ENCODE assay signal across 1 cellular context in the genomic region with DNA sequence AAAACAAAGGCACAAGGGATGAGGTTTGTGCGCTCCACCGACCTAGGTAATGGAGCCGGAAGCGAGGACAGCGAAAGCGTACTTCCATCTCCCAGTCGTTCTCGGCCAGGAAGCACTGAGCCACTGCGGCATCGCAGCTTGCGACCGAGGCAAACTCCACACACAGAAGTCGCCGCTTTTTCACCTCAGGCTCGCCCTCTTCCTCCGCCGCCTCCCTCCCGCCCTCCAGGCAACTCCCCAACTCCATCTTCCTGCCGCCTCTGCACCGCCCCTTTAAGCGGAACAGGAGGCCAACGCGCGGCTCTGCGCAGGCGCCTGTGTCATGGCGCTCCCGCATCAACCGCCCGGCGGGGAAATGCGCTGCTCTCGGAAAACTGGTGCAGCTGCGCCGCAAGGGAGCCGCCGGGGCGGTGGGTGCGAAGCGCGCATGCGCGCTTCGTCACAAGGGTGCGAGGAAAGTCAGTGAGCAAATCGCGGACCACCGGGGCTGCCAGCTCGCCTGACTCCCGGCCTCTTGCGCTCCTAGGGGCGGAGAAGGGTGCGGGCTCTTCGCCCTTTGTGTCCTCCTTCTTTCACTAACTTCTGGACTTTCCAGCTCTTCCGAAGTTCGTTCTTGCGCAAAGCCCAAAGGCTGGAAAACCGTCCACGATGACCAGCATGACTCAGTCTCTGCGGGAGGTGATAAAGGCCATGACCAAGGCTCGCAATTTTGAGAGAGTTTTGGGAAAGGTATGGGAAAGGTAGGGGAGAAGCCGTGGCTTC.
TF ChIP-seq lines count a peak whose summit lies in the region.

A gene (plus strand): TSS at position 462 of the 762 bp plus-strand sequence. CDS start 187 bp downstream, at position 649.
A gene with protein sequence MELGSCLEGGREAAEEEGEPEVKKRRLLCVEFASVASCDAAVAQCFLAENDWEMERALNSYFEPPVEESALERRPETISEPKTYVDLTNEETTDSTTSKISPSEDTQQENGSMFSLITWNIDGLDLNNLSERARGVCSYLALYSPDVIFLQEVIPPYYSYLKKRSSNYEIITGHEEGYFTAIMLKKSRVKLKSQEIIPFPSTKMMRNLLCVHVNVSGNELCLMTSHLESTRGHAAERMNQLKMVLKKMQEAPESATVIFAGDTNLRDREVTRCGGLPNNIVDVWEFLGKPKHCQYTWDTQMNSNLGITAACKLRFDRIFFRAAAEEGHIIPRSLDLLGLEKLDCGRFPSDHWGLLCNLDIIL (minus strand): TSS at position 284 of the 762 bp plus-strand sequence. CDS start 37 bp downstream, at position 247.

TF ChIP-seq in K562, 482 proteins besides CTCF, POLR2A, EP300 and RAD21 (continued from another document and continues in another):
- TF ChIP-seq, protein P1, sequence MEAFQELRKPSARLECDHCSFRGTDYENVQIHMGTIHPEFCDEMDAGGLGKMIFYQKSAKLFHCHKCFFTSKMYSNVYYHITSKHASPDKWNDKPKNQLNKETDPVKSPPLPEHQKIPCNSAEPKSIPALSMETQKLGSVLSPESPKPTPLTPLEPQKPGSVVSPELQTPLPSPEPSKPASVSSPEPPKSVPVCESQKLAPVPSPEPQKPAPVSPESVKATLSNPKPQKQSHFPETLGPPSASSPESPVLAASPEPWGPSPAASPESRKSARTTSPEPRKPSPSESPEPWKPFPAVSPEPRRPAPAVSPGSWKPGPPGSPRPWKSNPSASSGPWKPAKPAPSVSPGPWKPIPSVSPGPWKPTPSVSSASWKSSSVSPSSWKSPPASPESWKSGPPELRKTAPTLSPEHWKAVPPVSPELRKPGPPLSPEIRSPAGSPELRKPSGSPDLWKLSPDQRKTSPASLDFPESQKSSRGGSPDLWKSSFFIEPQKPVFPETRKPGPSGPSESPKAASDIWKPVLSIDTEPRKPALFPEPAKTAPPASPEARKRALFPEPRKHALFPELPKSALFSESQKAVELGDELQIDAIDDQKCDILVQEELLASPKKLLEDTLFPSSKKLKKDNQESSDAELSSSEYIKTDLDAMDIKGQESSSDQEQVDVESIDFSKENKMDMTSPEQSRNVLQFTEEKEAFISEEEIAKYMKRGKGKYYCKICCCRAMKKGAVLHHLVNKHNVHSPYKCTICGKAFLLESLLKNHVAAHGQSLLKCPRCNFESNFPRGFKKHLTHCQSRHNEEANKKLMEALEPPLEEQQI (IDR thresholded peaks at IDR 0.05), result peak; percentile 56; the same call in 1 of the 2 replicates
- no peak for TF ChIP-seq ETS2 (tag; IDR thresholded peaks at IDR 0.05; ENCODE audit: borderline replicate concordance, poor library complexity, severe bottlenecking)
- TF ChIP-seq ZNF75A (CRISPR knock-in tag; IDR thresholded peaks at IDR 0.05), result no peak
- TF ChIP-seq, protein P2, sequence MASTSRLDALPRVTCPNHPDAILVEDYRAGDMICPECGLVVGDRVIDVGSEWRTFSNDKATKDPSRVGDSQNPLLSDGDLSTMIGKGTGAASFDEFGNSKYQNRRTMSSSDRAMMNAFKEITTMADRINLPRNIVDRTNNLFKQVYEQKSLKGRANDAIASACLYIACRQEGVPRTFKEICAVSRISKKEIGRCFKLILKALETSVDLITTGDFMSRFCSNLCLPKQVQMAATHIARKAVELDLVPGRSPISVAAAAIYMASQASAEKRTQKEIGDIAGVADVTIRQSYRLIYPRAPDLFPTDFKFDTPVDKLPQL (IDR thresholded peaks at IDR 0.05; ENCODE audit: extremely low read depth, insufficient read length), result no peak
- peak; percentile 72 to 74 for TF ChIP-seq FOXK2 (conservative IDR thresholded peaks at IDR 0.05 in 1 of 2, IDR thresholded peaks at IDR 0.05 in 1 of 2; ENCODE audit: low read depth in 2 of 2)
- TF ChIP-seq ASH1L (IDR thresholded peaks at IDR 0.05; ENCODE audit: borderline replicate concordance, low read depth, partially characterized antibody), result no peak
- TF ChIP-seq ZNF431 (CRISPR knock-in tag; IDR thresholded peaks at IDR 0.05), result 0 out of 2 replicates have a peak, but pooled peaks have one; percentile 13
- TF ChIP-seq RBM25 (IDR thresholded peaks at IDR 0.05; ENCODE audit: low read depth, low read length, severe bottlenecking), result no peak
- TF ChIP-seq, protein P3, sequence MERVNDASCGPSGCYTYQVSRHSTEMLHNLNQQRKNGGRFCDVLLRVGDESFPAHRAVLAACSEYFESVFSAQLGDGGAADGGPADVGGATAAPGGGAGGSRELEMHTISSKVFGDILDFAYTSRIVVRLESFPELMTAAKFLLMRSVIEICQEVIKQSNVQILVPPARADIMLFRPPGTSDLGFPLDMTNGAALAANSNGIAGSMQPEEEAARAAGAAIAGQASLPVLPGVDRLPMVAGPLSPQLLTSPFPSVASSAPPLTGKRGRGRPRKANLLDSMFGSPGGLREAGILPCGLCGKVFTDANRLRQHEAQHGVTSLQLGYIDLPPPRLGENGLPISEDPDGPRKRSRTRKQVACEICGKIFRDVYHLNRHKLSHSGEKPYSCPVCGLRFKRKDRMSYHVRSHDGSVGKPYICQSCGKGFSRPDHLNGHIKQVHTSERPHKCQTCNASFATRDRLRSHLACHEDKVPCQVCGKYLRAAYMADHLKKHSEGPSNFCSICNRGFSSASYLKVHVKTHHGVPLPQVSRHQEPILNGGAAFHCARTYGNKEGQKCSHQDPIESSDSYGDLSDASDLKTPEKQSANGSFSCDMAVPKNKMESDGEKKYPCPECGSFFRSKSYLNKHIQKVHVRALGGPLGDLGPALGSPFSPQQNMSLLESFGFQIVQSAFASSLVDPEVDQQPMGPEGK (CRISPR knock-in tag; IDR thresholded peaks at IDR 0.05; ENCODE audit: borderline replicate concordance), result no peak
- peak; percentile 83; the same call in 1 of the 2 replicates for TF ChIP-seq GTF2F1 (IDR thresholded peaks at IDR 0.05; ENCODE audit: low read depth, low read length)
- peak; percentile 62; the same call in 1 of the 2 replicates for TF ChIP-seq JUN (IDR thresholded peaks at IDR 0.05; ENCODE audit: borderline replicate concordance, low read depth, low read length)
- no peak for TF ChIP-seq JUN (CRISPR knock-in tag; IDR thresholded peaks at IDR 0.05; ENCODE audit: borderline replicate concordance)
- TF ChIP-seq, protein P4, sequence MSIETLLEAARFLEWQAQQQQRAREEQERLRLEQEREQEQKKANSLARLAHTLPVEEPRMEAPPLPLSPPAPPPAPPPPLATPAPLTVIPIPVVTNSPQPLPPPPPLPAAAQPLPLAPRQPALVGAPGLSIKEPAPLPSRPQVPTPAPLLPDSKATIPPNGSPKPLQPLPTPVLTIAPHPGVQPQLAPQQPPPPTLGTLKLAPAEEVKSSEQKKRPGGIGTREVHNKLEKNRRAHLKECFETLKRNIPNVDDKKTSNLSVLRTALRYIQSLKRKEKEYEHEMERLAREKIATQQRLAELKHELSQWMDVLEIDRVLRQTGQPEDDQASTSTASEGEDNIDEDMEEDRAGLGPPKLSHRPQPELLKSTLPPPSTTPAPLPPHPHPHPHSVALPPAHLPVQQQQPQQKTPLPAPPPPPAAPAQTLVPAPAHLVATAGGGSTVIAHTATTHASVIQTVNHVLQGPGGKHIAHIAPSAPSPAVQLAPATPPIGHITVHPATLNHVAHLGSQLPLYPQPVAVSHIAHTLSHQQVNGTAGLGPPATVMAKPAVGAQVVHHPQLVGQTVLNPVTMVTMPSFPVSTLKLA (conservative IDR thresholded peaks at IDR 0.05), result peak; percentile 71 to 81
- TF ChIP-seq NCOA2 (IDR thresholded peaks at IDR 0.05; ENCODE audit: partially characterized antibody in 2 of 2), result no peak
- peak; percentile 37; the same call in 1 of the 2 replicates for TF ChIP-seq ZNF384 (IDR thresholded peaks at IDR 0.05; ENCODE audit: low read depth, low read length)
- TF ChIP-seq HDAC8 (tag; IDR thresholded peaks at IDR 0.05), result no peak
- peak; percentile 27; the same call in 1 of the 2 replicates for TF ChIP-seq ZFPM2 (CRISPR knock-in tag; IDR thresholded peaks at IDR 0.05)
- TF ChIP-seq, protein P5, sequence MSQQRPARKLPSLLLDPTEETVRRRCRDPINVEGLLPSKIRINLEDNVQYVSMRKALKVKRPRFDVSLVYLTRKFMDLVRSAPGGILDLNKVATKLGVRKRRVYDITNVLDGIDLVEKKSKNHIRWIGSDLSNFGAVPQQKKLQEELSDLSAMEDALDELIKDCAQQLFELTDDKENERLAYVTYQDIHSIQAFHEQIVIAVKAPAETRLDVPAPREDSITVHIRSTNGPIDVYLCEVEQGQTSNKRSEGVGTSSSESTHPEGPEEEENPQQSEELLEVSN (IDR thresholded peaks at IDR 0.05; ENCODE audit: borderline replicate concordance in 1 of 2, extremely low read depth in 1 of 2, insufficient read depth in 1 of 2, insufficient read length in 1 of 2, low read depth in 1 of 2, low read length in 1 of 2, poor library complexity in 1 of 2, severe bottlenecking in 1 of 2), result peak; percentile 52 to 78
- TF ChIP-seq ESRRA (IDR thresholded peaks at IDR 0.05; ENCODE audit: borderline replicate concordance, low read depth), result peak; percentile 72
- no peak for TF ChIP-seq ZNF134 (CRISPR knock-in tag; conservative IDR thresholded peaks at IDR 0.05)
- TF ChIP-seq ZNF589 (CRISPR knock-in tag; IDR thresholded peaks at IDR 0.05; ENCODE audit: low read depth), result no peak
- TF ChIP-seq, protein P6, sequence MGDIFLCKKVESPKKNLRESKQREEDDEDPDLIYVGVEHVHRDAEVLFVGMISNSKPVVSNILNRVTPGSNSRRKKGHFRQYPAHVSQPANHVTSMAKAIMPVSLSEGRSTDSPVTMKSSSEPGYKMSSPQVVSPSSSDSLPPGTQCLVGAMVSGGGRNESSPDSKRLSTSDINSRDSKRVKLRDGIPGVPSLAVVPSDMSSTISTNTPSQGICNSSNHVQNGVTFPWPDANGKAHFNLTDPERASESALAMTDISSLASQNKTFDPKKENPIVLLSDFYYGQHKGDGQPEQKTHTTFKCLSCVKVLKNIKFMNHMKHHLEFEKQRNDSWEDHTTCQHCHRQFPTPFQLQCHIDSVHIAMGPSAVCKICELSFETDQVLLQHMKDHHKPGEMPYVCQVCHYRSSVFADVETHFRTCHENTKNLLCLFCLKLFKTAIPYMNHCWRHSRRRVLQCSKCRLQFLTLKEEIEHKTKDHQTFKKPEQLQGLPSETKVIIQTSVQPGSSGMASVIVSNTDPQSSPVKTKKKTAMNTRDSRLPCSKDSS (IDR thresholded peaks at IDR 0.05; ENCODE audit: low read depth, partially characterized antibody), result no peak
- TF ChIP-seq, protein P7, sequence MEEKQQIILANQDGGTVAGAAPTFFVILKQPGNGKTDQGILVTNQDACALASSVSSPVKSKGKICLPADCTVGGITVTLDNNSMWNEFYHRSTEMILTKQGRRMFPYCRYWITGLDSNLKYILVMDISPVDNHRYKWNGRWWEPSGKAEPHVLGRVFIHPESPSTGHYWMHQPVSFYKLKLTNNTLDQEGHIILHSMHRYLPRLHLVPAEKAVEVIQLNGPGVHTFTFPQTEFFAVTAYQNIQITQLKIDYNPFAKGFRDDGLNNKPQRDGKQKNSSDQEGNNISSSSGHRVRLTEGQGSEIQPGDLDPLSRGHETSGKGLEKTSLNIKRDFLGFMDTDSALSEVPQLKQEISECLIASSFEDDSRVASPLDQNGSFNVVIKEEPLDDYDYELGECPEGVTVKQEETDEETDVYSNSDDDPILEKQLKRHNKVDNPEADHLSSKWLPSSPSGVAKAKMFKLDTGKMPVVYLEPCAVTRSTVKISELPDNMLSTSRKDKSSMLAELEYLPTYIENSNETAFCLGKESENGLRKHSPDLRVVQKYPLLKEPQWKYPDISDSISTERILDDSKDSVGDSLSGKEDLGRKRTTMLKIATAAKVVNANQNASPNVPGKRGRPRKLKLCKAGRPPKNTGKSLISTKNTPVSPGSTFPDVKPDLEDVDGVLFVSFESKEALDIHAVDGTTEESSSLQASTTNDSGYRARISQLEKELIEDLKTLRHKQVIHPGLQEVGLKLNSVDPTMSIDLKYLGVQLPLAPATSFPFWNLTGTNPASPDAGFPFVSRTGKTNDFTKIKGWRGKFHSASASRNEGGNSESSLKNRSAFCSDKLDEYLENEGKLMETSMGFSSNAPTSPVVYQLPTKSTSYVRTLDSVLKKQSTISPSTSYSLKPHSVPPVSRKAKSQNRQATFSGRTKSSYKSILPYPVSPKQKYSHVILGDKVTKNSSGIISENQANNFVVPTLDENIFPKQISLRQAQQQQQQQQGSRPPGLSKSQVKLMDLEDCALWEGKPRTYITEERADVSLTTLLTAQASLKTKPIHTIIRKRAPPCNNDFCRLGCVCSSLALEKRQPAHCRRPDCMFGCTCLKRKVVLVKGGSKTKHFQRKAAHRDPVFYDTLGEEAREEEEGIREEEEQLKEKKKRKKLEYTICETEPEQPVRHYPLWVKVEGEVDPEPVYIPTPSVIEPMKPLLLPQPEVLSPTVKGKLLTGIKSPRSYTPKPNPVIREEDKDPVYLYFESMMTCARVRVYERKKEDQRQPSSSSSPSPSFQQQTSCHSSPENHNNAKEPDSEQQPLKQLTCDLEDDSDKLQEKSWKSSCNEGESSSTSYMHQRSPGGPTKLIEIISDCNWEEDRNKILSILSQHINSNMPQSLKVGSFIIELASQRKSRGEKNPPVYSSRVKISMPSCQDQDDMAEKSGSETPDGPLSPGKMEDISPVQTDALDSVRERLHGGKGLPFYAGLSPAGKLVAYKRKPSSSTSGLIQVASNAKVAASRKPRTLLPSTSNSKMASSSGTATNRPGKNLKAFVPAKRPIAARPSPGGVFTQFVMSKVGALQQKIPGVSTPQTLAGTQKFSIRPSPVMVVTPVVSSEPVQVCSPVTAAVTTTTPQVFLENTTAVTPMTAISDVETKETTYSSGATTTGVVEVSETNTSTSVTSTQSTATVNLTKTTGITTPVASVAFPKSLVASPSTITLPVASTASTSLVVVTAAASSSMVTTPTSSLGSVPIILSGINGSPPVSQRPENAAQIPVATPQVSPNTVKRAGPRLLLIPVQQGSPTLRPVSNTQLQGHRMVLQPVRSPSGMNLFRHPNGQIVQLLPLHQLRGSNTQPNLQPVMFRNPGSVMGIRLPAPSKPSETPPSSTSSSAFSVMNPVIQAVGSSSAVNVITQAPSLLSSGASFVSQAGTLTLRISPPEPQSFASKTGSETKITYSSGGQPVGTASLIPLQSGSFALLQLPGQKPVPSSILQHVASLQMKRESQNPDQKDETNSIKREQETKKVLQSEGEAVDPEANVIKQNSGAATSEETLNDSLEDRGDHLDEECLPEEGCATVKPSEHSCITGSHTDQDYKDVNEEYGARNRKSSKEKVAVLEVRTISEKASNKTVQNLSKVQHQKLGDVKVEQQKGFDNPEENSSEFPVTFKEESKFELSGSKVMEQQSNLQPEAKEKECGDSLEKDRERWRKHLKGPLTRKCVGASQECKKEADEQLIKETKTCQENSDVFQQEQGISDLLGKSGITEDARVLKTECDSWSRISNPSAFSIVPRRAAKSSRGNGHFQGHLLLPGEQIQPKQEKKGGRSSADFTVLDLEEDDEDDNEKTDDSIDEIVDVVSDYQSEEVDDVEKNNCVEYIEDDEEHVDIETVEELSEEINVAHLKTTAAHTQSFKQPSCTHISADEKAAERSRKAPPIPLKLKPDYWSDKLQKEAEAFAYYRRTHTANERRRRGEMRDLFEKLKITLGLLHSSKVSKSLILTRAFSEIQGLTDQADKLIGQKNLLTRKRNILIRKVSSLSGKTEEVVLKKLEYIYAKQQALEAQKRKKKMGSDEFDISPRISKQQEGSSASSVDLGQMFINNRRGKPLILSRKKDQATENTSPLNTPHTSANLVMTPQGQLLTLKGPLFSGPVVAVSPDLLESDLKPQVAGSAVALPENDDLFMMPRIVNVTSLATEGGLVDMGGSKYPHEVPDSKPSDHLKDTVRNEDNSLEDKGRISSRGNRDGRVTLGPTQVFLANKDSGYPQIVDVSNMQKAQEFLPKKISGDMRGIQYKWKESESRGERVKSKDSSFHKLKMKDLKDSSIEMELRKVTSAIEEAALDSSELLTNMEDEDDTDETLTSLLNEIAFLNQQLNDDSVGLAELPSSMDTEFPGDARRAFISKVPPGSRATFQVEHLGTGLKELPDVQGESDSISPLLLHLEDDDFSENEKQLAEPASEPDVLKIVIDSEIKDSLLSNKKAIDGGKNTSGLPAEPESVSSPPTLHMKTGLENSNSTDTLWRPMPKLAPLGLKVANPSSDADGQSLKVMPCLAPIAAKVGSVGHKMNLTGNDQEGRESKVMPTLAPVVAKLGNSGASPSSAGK (IDR thresholded peaks at IDR 0.05), result peak; percentile 74
- TF ChIP-seq TAL1 (IDR thresholded peaks at IDR 0.05), result no peak
- TF ChIP-seq CBX3 (IDR thresholded peaks at IDR 0.05; ENCODE audit: borderline replicate concordance in 1 of 2, low read length in 2 of 2), result peak in 1 of 2 experiments; percentile 93; a peak in 2 of 3 replicates
- no peak for TF ChIP-seq ARHGAP35 (IDR thresholded peaks at IDR 0.05; ENCODE audit: partially characterized antibody)
